ENCODE assay signal across 19 cellular contexts in the genomic region with DNA sequence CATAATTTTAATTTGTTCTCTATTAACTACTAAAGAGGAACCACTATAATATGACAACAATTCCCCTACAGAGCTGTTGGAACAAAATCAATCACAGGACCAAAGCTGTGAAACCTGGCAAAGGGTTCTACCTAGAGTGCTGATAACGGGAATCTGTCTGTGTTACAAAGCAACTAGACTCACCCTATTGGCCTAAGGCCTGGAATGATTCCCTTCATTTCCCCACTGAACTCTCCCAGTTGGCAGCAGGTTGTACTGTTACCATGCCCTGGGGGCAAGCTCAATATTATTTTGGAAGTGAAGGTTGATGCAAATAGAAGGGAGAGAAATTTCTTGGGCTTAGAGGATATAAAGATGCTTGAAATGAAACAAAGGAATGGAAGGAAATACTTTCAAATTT.
DNase-seq lines count a peak whose midpoint lies in the region; ATAC-seq and TF ChIP-seq lines count a peak whose summit lies in the region.
"Had no signal": no experiment of that assay in that cellular context is flagged by ENCODE, and none has a peak within 500 bp of the region (broad histone marks: within the 10 kb centered on the region; RNA-seq: fewer than 3 reads in every experiment).

No MANE protein-coding gene starts in this region.

- H3K36me3 ChIP-seq in breast epithelium (no peaks in the 10 kb centered on the region), iPS-18a (ENCODE audit: control insufficient read depth, low read depth, low read length) (no peaks in the 10 kb centered on the region), transverse colon (no peaks in the 10 kb centered on the region)
- H3K36me3 ChIP-seq in CD8-positive, alpha-beta T cell (ENCODE audit: insufficient read depth, low read length) = no peaks in the 10 kb centered on the region
- H3K36me3 ChIP-seq: suprapubic skin had no signal

- no peak overlapping the region for H3K27ac Mint-ChIP-seq in CD8-positive, alpha-beta T cell
- H3K27ac Mint-ChIP-seq in immature natural killer cell = no peak overlapping the region
- H3K27ac Mint-ChIP-seq: CD4-positive, alpha-beta memory T cell; progenitor cell of endocrine pancreas; T-helper 1 cell treated with Interleukin-12 subunit alpha and Interleukin-12 subunit beta and Interleukin-4 antibody, amounts not matched to agents 30 μg/mL and 1 μg/mL, for 36 hours had no signal

- H3K4me3 Mint-ChIP-seq in CD8-positive, alpha-beta T cell = no peak overlapping the region
- no peak overlapping the region for H3K4me3 Mint-ChIP-seq in immature natural killer cell
- H3K4me3 Mint-ChIP-seq: T-helper 1 cell treated with Interleukin-12 subunit alpha and Interleukin-12 subunit beta and Interleukin-4 antibody, amounts not matched to agents 30 μg/mL and 1 μg/mL, for 36 hours had no signal

- no peak for TF ChIP-seq EP300 in transverse colon (IDR thresholded peaks at IDR 0.05; ENCODE audit: low read depth)

- ATAC-seq in CD8-positive, alpha-beta T cell = no peak
- ATAC-seq: activated naive CD4-positive, alpha-beta T cell treated with anti-CD3 and anti-CD28 coated beads, Interleukin-2, amount 50 U/mL, for 72 hours had no signal

- WGBS in transverse colon (ENCODE audit: low coverage in 1 of 2), 2 donors = 44 to 64% methylated on average over 1 of the region's 1 CpG

- H3K9me3 ChIP-seq in breast epithelium (no peaks in the 10 kb centered on the region), iPS-18a (ENCODE audit: control insufficient read depth, low read depth, low read length) (no peaks in the 10 kb centered on the region), transverse colon (no peaks in the 10 kb centered on the region)
- H3K9me3 ChIP-seq in CD8-positive, alpha-beta T cell (ENCODE audit: low read length) = no peaks in the 10 kb centered on the region
- H3K9me3 ChIP-seq: suprapubic skin had no signal

- peaks cover 0 to 6% of the 10 kb centered on the region in 2 donors for H3K4me1 ChIP-seq in breast epithelium
- H3K4me1 ChIP-seq in iPS-18a (ENCODE audit: control insufficient read depth, low read depth, low read length) = peaks cover 42% of the 10 kb centered on the region
- peaks cover 0 to 11% (median 7%) of the 10 kb centered on the region in 4 donors for H3K4me1 ChIP-seq in transverse colon
- H3K4me1 ChIP-seq in CD8-positive, alpha-beta T cell (ENCODE audit: insufficient read depth, low read length) = no peaks in the 10 kb centered on the region

- POLR2A ChIA-PET in CD8-positive, alpha-beta T cell (lab: Charles Lee) = no interaction called here

- in situ Hi-C loops in transverse colon (cut with MboI; ENCODE audit: low pct_ligation_motif_present in 1 of 4, low pct_unique_long_range_greater_than_20kb in 1 of 4, low sequenced_read_pairs in 3 of 4) = no loop called here

- intact Hi-C loops in breast epithelium (cut with DNase I; ENCODE audit: low total_unique reads) = no loop called here
- intact Hi-C loops in transverse colon (cut with DNase I; ENCODE audit: low total_unique reads) = no loop called here
- intact Hi-C loops in CD8-positive, alpha-beta T cell (cut with DNase I, micrococcal nuclease) = no loop called here

- DNase-seq in NCI-H2171 treated with DMSO at 0.1 percent for 48 hours (lab: John Stamatoyannopoulos, UW) (peak; percentile 13), NCI-H2171 (lab: John Stamatoyannopoulos, UW) (no peak), breast epithelium (ENCODE audit: low spot score in 2 of 2) (no peak), transverse colon (no peak), immature natural killer cell (no peak)
- no peak for DNase-seq in CD8-positive, alpha-beta T cell
- no peak for DNase-seq in activated CD4-positive, CD25-positive, alpha-beta regulatory T cell (lab: John Stamatoyannopoulos, UW)
- DNase-seq: activated CD4-positive, alpha-beta T cell treated with anti-CD3 and anti-CD28 coated beads for 1 hour; CD4-positive, alpha-beta memory T cell; cerebellar nuclear complex; GDM1; Karpas-422; NCI-H1694 treated with DMSO at 0.1 percent for 48 hours; NCI-H82 had no signal

- no peaks in the 10 kb centered on the region for H3K27me3 Mint-ChIP-seq in CD8-positive, alpha-beta T cell (ENCODE audit: low read depth)
- no peaks in the 10 kb centered on the region for H3K27me3 Mint-ChIP-seq in immature natural killer cell (ENCODE audit: low read depth in 3 of 3)
- H3K27me3 Mint-ChIP-seq: CD4-positive, alpha-beta memory T cell; progenitor cell of endocrine pancreas had no signal

- CTCF ChIA-PET in CD8-positive, alpha-beta T cell (lab: Charles Lee) = no interaction called here

- peak overlapping the region; percentile 46 to 76 for H3K27ac ChIP-seq in breast epithelium
- peak overlapping the region; percentile 9 for H3K27ac ChIP-seq in iPS-18a (ENCODE audit: low read length)
- peak overlapping the region in 3 of 4 donors; percentile 7 to 44 (median 18) for H3K27ac ChIP-seq in transverse colon
- H3K27ac ChIP-seq in CD8-positive, alpha-beta T cell (ENCODE audit: low read depth, low read length) = no peak overlapping the region
- H3K27ac ChIP-seq: suprapubic skin had no signal

- H3K9me3 Mint-ChIP-seq in CD8-positive, alpha-beta T cell = no peaks in the 10 kb centered on the region
- peaks cover 1 to 29% (median 10%) of the 10 kb centered on the region in 6 donors for H3K9me3 Mint-ChIP-seq in immature natural killer cell
- H3K9me3 Mint-ChIP-seq: activated naive CD4-positive, alpha-beta T cell treated with anti-CD3 and anti-CD28 coated beads, Interleukin-2, amount 50 U/mL, for 72 hours; T-helper 1 cell treated with Interleukin-12 subunit alpha and Interleukin-12 subunit beta and Interleukin-4 antibody, amounts not matched to agents 30 μg/mL and 1 μg/mL, for 36 hours had no signal

- H3K4me3 ChIP-seq in breast epithelium (no peak overlapping the region), iPS-18a (ENCODE audit: low read length) (no peak overlapping the region), transverse colon (no peak overlapping the region)
- H3K4me3 ChIP-seq in CD8-positive, alpha-beta T cell (ENCODE audit: low read depth, low read length) = no peak overlapping the region
- H3K4me3 ChIP-seq: suprapubic skin had no signal

- H3K4me1 Mint-ChIP-seq in CD8-positive, alpha-beta T cell (ENCODE audit: low read depth) = no peaks in the 10 kb centered on the region
- no peaks in the 10 kb centered on the region for H3K4me1 Mint-ChIP-seq in immature natural killer cell
- H3K4me1 Mint-ChIP-seq: CD4-positive, alpha-beta memory T cell had no signal

- no peak overlapping the region for H3K9ac ChIP-seq in iPS-18a (ENCODE audit: low read length)

- no peaks in the 10 kb centered on the region for H3K36me3 Mint-ChIP-seq in CD8-positive, alpha-beta T cell
- no peaks in the 10 kb centered on the region for H3K36me3 Mint-ChIP-seq in immature natural killer cell
- H3K36me3 Mint-ChIP-seq: activated naive CD4-positive, alpha-beta T cell treated with anti-CD3 and anti-CD28 coated beads, Interleukin-2, amount 50 U/mL, for 72 hours; CD4-positive, alpha-beta memory T cell had no signal

- TF ChIP-seq POLR2A in breast epithelium (IDR thresholded peaks at IDR 0.05) (no peak), transverse colon (IDR thresholded peaks at IDR 0.05) (no peak)

- no peak for TF ChIP-seq CTCF in breast epithelium (IDR thresholded peaks at IDR 0.05)
- TF ChIP-seq CTCF in transverse colon (IDR thresholded peaks at IDR 0.05) = no peak
- TF ChIP-seq CTCF in CD8-positive, alpha-beta T cell (IDR thresholded peaks at IDR 0.05) = no peak

- H3K27me3 ChIP-seq in breast epithelium (no peaks in the 10 kb centered on the region), iPS-18a (ENCODE audit: control insufficient read depth, insufficient read depth, low read length) (no peaks in the 10 kb centered on the region), transverse colon (no peaks in the 10 kb centered on the region)
- no peaks in the 10 kb centered on the region for H3K27me3 ChIP-seq in CD8-positive, alpha-beta T cell (ENCODE audit: insufficient read depth, low read length)
- H3K27me3 ChIP-seq: suprapubic skin had no signal
